Comparison of ENCODE assay signal across 27 cellular contexts in the genomic region with DNA sequence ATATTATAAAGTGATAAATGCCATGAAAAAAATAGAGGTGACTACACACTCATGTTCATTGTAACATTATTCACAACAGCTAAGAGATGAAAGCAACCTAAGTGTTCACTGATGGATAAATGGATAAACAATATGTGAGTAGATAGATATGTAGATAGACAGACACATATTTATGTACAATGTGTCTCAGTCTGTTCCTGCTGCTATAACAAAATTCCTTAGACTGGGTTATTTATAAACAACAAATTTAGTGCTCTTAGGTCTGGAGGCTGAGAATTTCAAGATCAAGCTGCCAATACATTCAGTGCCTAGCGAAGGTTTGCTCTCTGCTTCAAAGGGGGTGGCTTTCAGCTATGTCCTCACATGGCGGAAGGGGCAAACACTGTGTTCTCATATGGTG.
"Had no signal": no experiment of that assay in that cellular context is flagged by ENCODE, and none has a peak within 500 bp of the region (broad histone marks: within the 10 kb centered on the region; RNA-seq: fewer than 3 reads in every experiment).

No MANE protein-coding gene starts in this region.

- DNase-seq: stimulated activated CD4-positive, alpha-beta T cell treated with anti-CD3 and anti-CD28 coated beads, Interleukin-2, amount 100 ng/mL, for 48 hours; stimulated activated CD4-positive, alpha-beta T cell treated with anti-CD3 and anti-CD28 coated beads, Interleukin-4, amount 100 ng/mL, for 1 hour; stimulated activated CD4-positive, alpha-beta T cell treated with anti-CD3 and anti-CD28 coated beads, Interleukin-4, amount 100 ng/mL, for 24 hours; stimulated activated CD4-positive, alpha-beta T cell treated with anti-CD3 and anti-CD28 coated beads, Interleukin-4, amount 100 ng/mL, for 4 hours; stimulated activated CD8-positive, alpha-beta memory T cell treated with anti-CD3 and anti-CD28 coated beads, Interleukin-4, amount 100 ng/mL, for 48 hours; stimulated activated naive B cell treated with anti-CD40 and anti-IgM and Interleukin-4, amounts not matched to agents 10 μg/mL and 1 μg/mL and 100 μg/mL, for 72 hours; stimulated activated naive CD4-positive, alpha-beta T cell; stimulated activated naive CD4-positive, alpha-beta T cell treated with Interleukin-2 at 50 U/mL for 16 hours; stimulated activated naive CD8-positive, alpha-beta T cell treated with anti-CD3 and anti-CD28 coated beads, Interleukin-15, amount 100 ng/mL, for 72 hours; stimulated activated naive CD8-positive, alpha-beta T cell treated with anti-CD3 and anti-CD28 coated beads, Interleukin-15, Interleukin-2, amounts not matched to agents 100 U/mL and 50 U/mL, for 24 hours; stomach; substantia nigra; testis; thyroid gland; tibial artery; transverse colon; trophoblast cell; upper lobe of left lung; upper lobe of right lung; uterus had no signal

- ATAC-seq: stimulated activated effector memory CD8-positive, alpha-beta T cell treated with anti-CD3 and anti-CD28 coated beads, Interleukin-12 subunit alpha, Interleukin-12 subunit beta, amount 100 ng/mL, for 72 hours; stimulated activated memory B cell treated with anti-CD40 and anti-IgM and Interleukin-4, amounts not matched to agents 10 μg/mL and 1 μg/mL and 100 μg/mL, for 72 hours; stimulated activated naive B cell treated with anti-CD40 and anti-IgM and Interleukin-4, amounts not matched to agents 10 μg/mL and 1 μg/mL and 100 μg/mL, for 72 hours; stimulated activated naive CD8-positive, alpha-beta T cell treated with anti-CD3 and anti-CD28 coated beads, Interleukin-15, amount 100 ng/mL, for 72 hours; stimulated activated naive CD8-positive, alpha-beta T cell treated with anti-CD3 and anti-CD28 coated beads, Interleukin-15, Interleukin-2, amounts not matched to agents 100 U/mL and 50 U/mL, for 24 hours; upper lobe of right lung had no signal

- H3K27ac ChIP-seq: stomach, suprapubic skin, testis, thoracic aorta, thyroid gland, tibial artery, tibial nerve, transverse colon, upper lobe of left lung, upper lobe of right lung, uterus, vagina had no signal

- H3K27me3 ChIP-seq: stomach, suprapubic skin, testis, thyroid gland, tibial artery, tibial nerve, transverse colon, upper lobe of left lung, upper lobe of right lung, uterus, vagina had no signal

- FAIRE-seq: urothelium cell line had no signal

- H3K4me1 ChIP-seq: stomach, suprapubic skin, testis, thyroid gland, tibial artery, tibial nerve, transverse colon, upper lobe of left lung, upper lobe of right lung, uterus, vagina had no signal

- H3K4me3 ChIP-seq: stomach, suprapubic skin, testis, thoracic aorta, thyroid gland, tibial artery, tibial nerve, transverse colon, upper lobe of left lung, upper lobe of right lung, uterus, vagina had no signal

- H3K36me3 ChIP-seq: stomach, suprapubic skin, thoracic aorta, thyroid gland, tibial artery, tibial nerve, transverse colon, upper lobe of left lung, upper lobe of right lung, uterus, vagina had no signal

- H3K9me3 ChIP-seq: stomach, suprapubic skin, testis, thoracic aorta, thyroid gland, tibial artery, tibial nerve, transverse colon, upper lobe of left lung, upper lobe of right lung, uterus, vagina had no signal
